Comparison of ENCODE assay signal across 1 cellular context in genomic region chr9:134459164-134459563, GRCh38.
TF ChIP-seq lines count a peak whose summit lies in the region.

No MANE protein-coding gene starts in this region.

TF ChIP-seq in HepG2, 621 proteins besides CTCF, POLR2A, EP300 and RAD21 (continued from another document):
- no peak for TF ChIP-seq MXD3 (CRISPR knock-in tag; IDR thresholded peaks at IDR 0.05)
- TF ChIP-seq ZMYM4 (CRISPR knock-in tag; IDR thresholded peaks at IDR 0.05) = no peak
- no peak for TF ChIP-seq ZFP36L2 (CRISPR knock-in tag; IDR thresholded peaks at IDR 0.05)
TF ChIP-seq in HepG2: peak in this region for 0.
